ENCODE assay signal across 24 cellular contexts in the genomic region with DNA sequence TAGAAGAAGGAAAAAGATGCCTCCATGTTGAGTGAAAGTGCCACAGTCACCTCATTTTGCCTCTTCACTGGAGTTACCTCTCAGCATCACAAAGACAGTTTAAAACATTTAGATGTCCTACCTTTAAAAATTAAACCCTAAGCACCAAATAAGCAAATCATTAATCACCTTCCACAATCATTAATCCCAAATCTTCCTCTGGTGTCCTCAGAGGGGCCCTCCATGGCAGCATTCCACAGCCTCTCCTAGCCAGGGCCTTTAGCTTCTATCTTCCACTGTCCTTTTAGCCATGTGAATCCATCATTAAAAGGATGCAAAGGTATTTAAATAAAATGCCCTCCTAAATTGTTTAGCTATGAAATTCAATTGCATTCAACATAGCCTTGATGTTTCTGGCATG.
A peak's percentile ranks its signal among the peaks of the same experiment; 100 is the strongest.
DNase-seq lines count a peak whose midpoint lies in the region; ATAC-seq, FAIRE-seq and TF ChIP-seq lines count a peak whose summit lies in the region.
"Had no signal": no experiment of that assay in that cellular context is flagged by ENCODE, and none has a peak within 500 bp of the region (broad histone marks: within the 10 kb centered on the region; RNA-seq: fewer than 3 reads in every experiment).

No MANE protein-coding gene starts in this region.

- H3K27ac Mint-ChIP-seq in nephron (peak overlapping the region; percentile 15 to 75 (median 50)), type B pancreatic cell (no peak overlapping the region)
- H3K27ac Mint-ChIP-seq: CD14-positive monocyte had no signal

- no peak for FAIRE-seq in RCC 7860 (lab: Jason Lieb, UNC)
- FAIRE-seq: H1 had no signal

- H3K27me3 ChIP-seq in dorsolateral prefrontal cortex: no peaks in the 10 kb centered on the region
- H3K27me3 ChIP-seq: BE2C had no signal

- H3K4me3 Mint-ChIP-seq in nephron (peak overlapping the region in 1 of 3 experiments; percentile 19), type B pancreatic cell (peak overlapping the region; percentile 16)
- H3K4me3 Mint-ChIP-seq: CD14-positive monocyte, IgD-negative memory B cell had no signal

- DNase-seq in Caki2 (ENCODE audit: low read depth) (peak; percentile 66), dorsolateral prefrontal cortex (no peak), type B pancreatic cell (ENCODE audit: extremely low spot score, unreplicated experiment) (no peak), activated T-cell treated with anti-CD3 and anti-CD28 coated beads for 4 hours (no peak), RCC 7860 (ENCODE audit: low spot score) (no peak)
- DNase-seq: BE2C, DMS153, DND-41, HCEC 1CT, NCI-H1092, NCI-H1417 treated with DMSO at 0.1 percent for 48 hours, NCI-H1694 treated with DMSO at 0.1 percent for 48 hours, NCI-H2081 treated with DMSO at 0.1 percent for 48 hours, NCI-H2171, NCI-H510A, NCI-H69, SK-N-SH had no signal

- H3K36me3 Mint-ChIP-seq in nephron (ENCODE audit: low read depth): no peaks in the 10 kb centered on the region
- H3K36me3 Mint-ChIP-seq in type B pancreatic cell: no peaks in the 10 kb centered on the region

- no peak overlapping the region for H3K27ac ChIP-seq in dorsolateral prefrontal cortex
- H3K27ac ChIP-seq: HL-60, KMS-11 had no signal

- in situ Hi-C loops in Caki2 (cut with HindIII; ENCODE audit: low pct_unique_long_range_greater_than_20kb, low sequenced_read_pairs): no loop called here

- ATAC-seq in HG03457 (IDR thresholded peaks at IDR 0.05; ENCODE audit: unreplicated experiment): no peak

- intact Hi-C loops in dorsolateral prefrontal cortex (cut with DNase I): no loop called here

- no peak for TF ChIP-seq CTCF in dorsolateral prefrontal cortex (IDR thresholded peaks at IDR 0.05 in 54 of 56, conservative IDR thresholded peaks at IDR 0.05 in 2 of 56; ENCODE audit: low read depth in 1 of 56, partially characterized antibody in 56 of 56)
- no peak for TF ChIP-seq CTCF in nephron (IDR thresholded peaks at IDR 0.05; ENCODE audit: unreplicated experiment in 3 of 3)
- no peak for TF ChIP-seq CTCF in type B pancreatic cell (conservative IDR thresholded peaks at IDR 0.05)

- H3K27me3 Mint-ChIP-seq in nephron (ENCODE audit: low read depth) (no peaks in the 10 kb centered on the region), type B pancreatic cell (no peaks in the 10 kb centered on the region)
- H3K27me3 Mint-ChIP-seq: IgD-negative memory B cell had no signal

- H3K9me3 Mint-ChIP-seq in nephron (no peaks in the 10 kb centered on the region), type B pancreatic cell (no peaks in the 10 kb centered on the region)
- H3K9me3 Mint-ChIP-seq: CD14-positive monocyte, IgD-negative memory B cell had no signal

- H3K4me1 Mint-ChIP-seq in nephron: peaks cover 55% of the 10 kb centered on the region
- peaks cover 44% of the 10 kb centered on the region for H3K4me1 Mint-ChIP-seq in type B pancreatic cell (ENCODE audit: unreplicated experiment)

- H3K4me3 ChIP-seq in dorsolateral prefrontal cortex: peak overlapping the region in 34 of 59 donors; percentile 3 to 80 (median 72)
